Comparison of ENCODE assay signal across 1 cellular context in the genomic region with DNA sequence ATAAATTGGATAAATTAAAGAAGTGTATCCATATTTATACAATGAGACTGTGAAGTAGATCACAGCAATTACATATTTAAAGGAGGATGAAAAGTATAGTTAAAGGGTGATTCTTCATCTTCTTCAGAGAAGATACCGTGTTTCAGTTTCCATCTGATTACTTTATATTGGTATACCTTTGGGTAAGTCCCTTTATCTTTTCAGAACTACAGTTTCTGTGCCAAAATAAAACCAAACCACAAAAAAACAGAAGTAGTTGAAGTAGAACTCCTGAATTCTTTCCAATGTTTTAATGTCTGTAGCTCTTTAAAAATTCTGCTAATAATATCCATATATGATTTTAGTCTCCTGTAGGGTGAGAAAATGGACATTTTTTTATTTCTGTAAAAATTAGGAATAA.
TF ChIP-seq lines count a peak whose summit lies in the region.

No MANE protein-coding gene starts in this region.

TF ChIP-seq in GM12878, 131 proteins besides CTCF, POLR2A, EP300 and RAD21 (continued from another document):
- TF ChIP-seq CBX3 (IDR thresholded peaks at IDR 0.05; ENCODE audit: borderline replicate concordance, low read depth), result no peak
- no peak for TF ChIP-seq TARDBP (IDR thresholded peaks at IDR 0.05; ENCODE audit: borderline replicate concordance)
- TF ChIP-seq RUNX3 (IDR thresholded peaks at IDR 0.05; ENCODE audit: low read length), result peak; percentile 85
- no peak for TF ChIP-seq HDAC2 (IDR thresholded peaks at IDR 0.05)
- TF ChIP-seq SP1 (IDR thresholded peaks at IDR 0.05; ENCODE audit: low read depth, low read length), result no peak
- TF ChIP-seq, protein P1, sequence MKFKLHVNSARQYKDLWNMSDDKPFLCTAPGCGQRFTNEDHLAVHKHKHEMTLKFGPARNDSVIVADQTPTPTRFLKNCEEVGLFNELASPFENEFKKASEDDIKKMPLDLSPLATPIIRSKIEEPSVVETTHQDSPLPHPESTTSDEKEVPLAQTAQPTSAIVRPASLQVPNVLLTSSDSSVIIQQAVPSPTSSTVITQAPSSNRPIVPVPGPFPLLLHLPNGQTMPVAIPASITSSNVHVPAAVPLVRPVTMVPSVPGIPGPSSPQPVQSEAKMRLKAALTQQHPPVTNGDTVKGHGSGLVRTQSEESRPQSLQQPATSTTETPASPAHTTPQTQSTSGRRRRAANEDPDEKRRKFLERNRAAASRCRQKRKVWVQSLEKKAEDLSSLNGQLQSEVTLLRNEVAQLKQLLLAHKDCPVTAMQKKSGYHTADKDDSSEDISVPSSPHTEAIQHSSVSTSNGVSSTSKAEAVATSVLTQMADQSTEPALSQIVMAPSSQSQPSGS (IDR thresholded peaks at IDR 0.05; ENCODE audit: low read length), result peak; percentile 62
- peak; percentile 75 for TF ChIP-seq MEF2B (IDR thresholded peaks at IDR 0.05; ENCODE audit: partially characterized antibody, poor library complexity, severe bottlenecking)
- TF ChIP-seq NFYA (IDR thresholded peaks at IDR 0.05; ENCODE audit: borderline replicate concordance, low read depth, low read length), result no peak
- TF ChIP-seq MTA2 (IDR thresholded peaks at IDR 0.05; ENCODE audit: low read depth), result 0 out of 2 replicates have a peak, but pooled peaks have one; percentile 11
- TF ChIP-seq CREM (IDR thresholded peaks at IDR 0.05; ENCODE audit: low read depth), result no peak
- TF ChIP-seq RBBP5 (conservative IDR thresholded peaks at IDR 0.05), result no peak
- peak; percentile 55; the same call in 1 of the 2 replicates for TF ChIP-seq NR2F1 (conservative IDR thresholded peaks at IDR 0.05)
- TF ChIP-seq, protein P2, sequence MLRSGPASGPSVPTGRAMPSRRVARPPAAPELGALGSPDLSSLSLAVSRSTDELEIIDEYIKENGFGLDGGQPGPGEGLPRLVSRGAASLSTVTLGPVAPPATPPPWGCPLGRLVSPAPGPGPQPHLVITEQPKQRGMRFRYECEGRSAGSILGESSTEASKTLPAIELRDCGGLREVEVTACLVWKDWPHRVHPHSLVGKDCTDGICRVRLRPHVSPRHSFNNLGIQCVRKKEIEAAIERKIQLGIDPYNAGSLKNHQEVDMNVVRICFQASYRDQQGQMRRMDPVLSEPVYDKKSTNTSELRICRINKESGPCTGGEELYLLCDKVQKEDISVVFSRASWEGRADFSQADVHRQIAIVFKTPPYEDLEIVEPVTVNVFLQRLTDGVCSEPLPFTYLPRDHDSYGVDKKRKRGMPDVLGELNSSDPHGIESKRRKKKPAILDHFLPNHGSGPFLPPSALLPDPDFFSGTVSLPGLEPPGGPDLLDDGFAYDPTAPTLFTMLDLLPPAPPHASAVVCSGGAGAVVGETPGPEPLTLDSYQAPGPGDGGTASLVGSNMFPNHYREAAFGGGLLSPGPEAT (IDR thresholded peaks at IDR 0.05; ENCODE audit: low read depth), result peak; percentile 50
- TF ChIP-seq SPI1 (IDR thresholded peaks at IDR 0.05; ENCODE audit: borderline replicate concordance, insufficient read depth, low read depth, low read length), result no peak
- no peak for TF ChIP-seq NRF1 (conservative IDR thresholded peaks at IDR 0.05; ENCODE audit: low read depth, low read length)
- TF ChIP-seq KAT2A (conservative IDR thresholded peaks at IDR 0.05; ENCODE audit: control insufficient read depth, low read depth, low read length), result no peak
- TF ChIP-seq ZNF384 (IDR thresholded peaks at IDR 0.05; ENCODE audit: borderline replicate concordance, low read depth, low read length), result no peak
- TF ChIP-seq, protein P3, sequence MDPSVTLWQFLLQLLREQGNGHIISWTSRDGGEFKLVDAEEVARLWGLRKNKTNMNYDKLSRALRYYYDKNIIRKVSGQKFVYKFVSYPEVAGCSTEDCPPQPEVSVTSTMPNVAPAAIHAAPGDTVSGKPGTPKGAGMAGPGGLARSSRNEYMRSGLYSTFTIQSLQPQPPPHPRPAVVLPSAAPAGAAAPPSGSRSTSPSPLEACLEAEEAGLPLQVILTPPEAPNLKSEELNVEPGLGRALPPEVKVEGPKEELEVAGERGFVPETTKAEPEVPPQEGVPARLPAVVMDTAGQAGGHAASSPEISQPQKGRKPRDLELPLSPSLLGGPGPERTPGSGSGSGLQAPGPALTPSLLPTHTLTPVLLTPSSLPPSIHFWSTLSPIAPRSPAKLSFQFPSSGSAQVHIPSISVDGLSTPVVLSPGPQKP (IDR thresholded peaks at IDR 0.05; ENCODE audit: low read depth, low read length), result no peak
- TF ChIP-seq, protein P4, sequence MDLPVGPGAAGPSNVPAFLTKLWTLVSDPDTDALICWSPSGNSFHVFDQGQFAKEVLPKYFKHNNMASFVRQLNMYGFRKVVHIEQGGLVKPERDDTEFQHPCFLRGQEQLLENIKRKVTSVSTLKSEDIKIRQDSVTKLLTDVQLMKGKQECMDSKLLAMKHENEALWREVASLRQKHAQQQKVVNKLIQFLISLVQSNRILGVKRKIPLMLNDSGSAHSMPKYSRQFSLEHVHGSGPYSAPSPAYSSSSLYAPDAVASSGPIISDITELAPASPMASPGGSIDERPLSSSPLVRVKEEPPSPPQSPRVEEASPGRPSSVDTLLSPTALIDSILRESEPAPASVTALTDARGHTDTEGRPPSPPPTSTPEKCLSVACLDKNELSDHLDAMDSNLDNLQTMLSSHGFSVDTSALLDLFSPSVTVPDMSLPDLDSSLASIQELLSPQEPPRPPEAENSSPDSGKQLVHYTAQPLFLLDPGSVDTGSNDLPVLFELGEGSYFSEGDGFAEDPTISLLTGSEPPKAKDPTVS (IDR thresholded peaks at IDR 0.05; ENCODE audit: low read depth, low read length), result no peak
- no peak for TF ChIP-seq NR2C2 (IDR thresholded peaks at IDR 0.05; ENCODE audit: borderline replicate concordance, control insufficient read depth, insufficient read length, low read depth)
- no peak for TF ChIP-seq IKZF2 (IDR thresholded peaks at IDR 0.05)
- TF ChIP-seq EZH2 (IDR thresholded peaks at IDR 0.05; ENCODE audit: borderline replicate concordance, control insufficient read depth, low read depth, low read length), result no peak
- TF ChIP-seq, protein P5, sequence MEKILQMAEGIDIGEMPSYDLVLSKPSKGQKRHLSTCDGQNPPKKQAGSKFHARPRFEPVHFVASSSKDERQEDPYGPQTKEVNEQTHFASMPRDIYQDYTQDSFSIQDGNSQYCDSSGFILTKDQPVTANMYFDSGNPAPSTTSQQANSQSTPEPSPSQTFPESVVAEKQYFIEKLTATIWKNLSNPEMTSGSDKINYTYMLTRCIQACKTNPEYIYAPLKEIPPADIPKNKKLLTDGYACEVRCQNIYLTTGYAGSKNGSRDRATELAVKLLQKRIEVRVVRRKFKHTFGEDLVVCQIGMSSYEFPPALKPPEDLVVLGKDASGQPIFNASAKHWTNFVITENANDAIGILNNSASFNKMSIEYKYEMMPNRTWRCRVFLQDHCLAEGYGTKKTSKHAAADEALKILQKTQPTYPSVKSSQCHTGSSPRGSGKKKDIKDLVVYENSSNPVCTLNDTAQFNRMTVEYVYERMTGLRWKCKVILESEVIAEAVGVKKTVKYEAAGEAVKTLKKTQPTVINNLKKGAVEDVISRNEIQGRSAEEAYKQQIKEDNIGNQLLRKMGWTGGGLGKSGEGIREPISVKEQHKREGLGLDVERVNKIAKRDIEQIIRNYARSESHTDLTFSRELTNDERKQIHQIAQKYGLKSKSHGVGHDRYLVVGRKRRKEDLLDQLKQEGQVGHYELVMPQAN (conservative IDR thresholded peaks at IDR 0.05), result no peak
- TF ChIP-seq FOXK2 (IDR thresholded peaks at IDR 0.05), result no peak
- TF ChIP-seq, protein P6, sequence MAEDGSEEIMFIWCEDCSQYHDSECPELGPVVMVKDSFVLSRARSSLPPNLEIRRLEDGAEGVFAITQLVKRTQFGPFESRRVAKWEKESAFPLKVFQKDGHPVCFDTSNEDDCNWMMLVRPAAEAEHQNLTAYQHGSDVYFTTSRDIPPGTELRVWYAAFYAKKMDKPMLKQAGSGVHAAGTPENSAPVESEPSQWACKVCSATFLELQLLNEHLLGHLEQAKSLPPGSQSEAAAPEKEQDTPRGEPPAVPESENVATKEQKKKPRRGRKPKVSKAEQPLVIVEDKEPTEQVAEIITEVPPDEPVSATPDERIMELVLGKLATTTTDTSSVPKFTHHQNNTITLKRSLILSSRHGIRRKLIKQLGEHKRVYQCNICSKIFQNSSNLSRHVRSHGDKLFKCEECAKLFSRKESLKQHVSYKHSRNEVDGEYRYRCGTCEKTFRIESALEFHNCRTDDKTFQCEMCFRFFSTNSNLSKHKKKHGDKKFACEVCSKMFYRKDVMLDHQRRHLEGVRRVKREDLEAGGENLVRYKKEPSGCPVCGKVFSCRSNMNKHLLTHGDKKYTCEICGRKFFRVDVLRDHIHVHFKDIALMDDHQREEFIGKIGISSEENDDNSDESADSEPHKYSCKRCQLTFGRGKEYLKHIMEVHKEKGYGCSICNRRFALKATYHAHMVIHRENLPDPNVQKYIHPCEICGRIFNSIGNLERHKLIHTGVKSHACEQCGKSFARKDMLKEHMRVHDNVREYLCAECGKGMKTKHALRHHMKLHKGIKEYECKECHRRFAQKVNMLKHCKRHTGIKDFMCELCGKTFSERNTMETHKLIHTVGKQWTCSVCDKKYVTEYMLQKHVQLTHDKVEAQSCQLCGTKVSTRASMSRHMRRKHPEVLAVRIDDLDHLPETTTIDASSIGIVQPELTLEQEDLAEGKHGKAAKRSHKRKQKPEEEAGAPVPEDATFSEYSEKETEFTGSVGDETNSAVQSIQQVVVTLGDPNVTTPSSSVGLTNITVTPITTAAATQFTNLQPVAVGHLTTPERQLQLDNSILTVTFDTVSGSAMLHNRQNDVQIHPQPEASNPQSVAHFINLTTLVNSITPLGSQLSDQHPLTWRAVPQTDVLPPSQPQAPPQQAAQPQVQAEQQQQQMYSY (CRISPR knock-in tag; IDR thresholded peaks at IDR 0.05), result no peak
- TF ChIP-seq CBFB (IDR thresholded peaks at IDR 0.05; ENCODE audit: low read depth), result no peak
- TF ChIP-seq ZNF217 (IDR thresholded peaks at IDR 0.05), result peak; percentile 95; the same call in 1 of the 2 replicates
- peak; percentile 84 for TF ChIP-seq MEF2A (IDR thresholded peaks at IDR 0.05; ENCODE audit: insufficient read depth, low read depth, low read length)
- TF ChIP-seq JUNB (IDR thresholded peaks at IDR 0.05), result peak; percentile 44; the same call in 1 of the 2 replicates
- TF ChIP-seq, protein P7, sequence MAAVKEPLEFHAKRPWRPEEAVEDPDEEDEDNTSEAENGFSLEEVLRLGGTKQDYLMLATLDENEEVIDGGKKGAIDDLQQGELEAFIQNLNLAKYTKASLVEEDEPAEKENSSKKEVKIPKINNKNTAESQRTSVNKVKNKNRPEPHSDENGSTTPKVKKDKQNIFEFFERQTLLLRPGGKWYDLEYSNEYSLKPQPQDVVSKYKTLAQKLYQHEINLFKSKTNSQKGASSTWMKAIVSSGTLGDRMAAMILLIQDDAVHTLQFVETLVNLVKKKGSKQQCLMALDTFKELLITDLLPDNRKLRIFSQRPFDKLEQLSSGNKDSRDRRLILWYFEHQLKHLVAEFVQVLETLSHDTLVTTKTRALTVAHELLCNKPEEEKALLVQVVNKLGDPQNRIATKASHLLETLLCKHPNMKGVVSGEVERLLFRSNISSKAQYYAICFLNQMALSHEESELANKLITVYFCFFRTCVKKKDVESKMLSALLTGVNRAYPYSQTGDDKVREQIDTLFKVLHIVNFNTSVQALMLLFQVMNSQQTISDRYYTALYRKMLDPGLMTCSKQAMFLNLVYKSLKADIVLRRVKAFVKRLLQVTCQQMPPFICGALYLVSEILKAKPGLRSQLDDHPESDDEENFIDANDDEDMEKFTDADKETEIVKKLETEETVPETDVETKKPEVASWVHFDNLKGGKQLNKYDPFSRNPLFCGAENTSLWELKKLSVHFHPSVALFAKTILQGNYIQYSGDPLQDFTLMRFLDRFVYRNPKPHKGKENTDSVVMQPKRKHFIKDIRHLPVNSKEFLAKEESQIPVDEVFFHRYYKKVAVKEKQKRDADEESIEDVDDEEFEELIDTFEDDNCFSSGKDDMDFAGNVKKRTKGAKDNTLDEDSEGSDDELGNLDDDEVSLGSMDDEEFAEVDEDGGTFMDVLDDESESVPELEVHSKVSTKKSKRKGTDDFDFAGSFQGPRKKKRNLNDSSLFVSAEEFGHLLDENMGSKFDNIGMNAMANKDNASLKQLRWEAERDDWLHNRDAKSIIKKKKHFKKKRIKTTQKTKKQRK (IDR thresholded peaks at IDR 0.05; ENCODE audit: low read depth, low read length), result no peak
- TF ChIP-seq WRNIP1 (IDR thresholded peaks at IDR 0.05; ENCODE audit: borderline replicate concordance, low read depth, low read length), result no peak
